1 cellular context compared by ENCODE assay signal in genomic region chr4:140382732-140383131, GRCh38.
TF ChIP-seq lines count a peak whose summit lies in the region.

No MANE protein-coding gene starts in this region.

TF ChIP-seq in HepG2, 621 proteins besides CTCF, POLR2A, EP300 and RAD21:
- TF ChIP-seq ZNF644 (CRISPR knock-in tag; IDR thresholded peaks at IDR 0.05; ENCODE audit: low read depth) (peak; percentile 93), RBFOX2 (IDR thresholded peaks at IDR 0.05; ENCODE audit: low read depth, low read length) (0 out of 2 replicates have a peak, but pooled peaks have one; percentile 21), ZMYM4 (CRISPR knock-in tag; IDR thresholded peaks at IDR 0.05) (peak; percentile 66), FOSL1 (CRISPR knock-in tag; IDR thresholded peaks at IDR 0.05; ENCODE audit: borderline replicate concordance) (no peak), MAX (IDR thresholded peaks at IDR 0.05) (no peak), HOMEZ (CRISPR knock-in tag; IDR thresholded peaks at IDR 0.05; ENCODE audit: low read depth) (peak; percentile 40; the same call in 1 of the 2 replicates)
